ENCODE assay signal across 17 cellular contexts in the genomic region with DNA sequence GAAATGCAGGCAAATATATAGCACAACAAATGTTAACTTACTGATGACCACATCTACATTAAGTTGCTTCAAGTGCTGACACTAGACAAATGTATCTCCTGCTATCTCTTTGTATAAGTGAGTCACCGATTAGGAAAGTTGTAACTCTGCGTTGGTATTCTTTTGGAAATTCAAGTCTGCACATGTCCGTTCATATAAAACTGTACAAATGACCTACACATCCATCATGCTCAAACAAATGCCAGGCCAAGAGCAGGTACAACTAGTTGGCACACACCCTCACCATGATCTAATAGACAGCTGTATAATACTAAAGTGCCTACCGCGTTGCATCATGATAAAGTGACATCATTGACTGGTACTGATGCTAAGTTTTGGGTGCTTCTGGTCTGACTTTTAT.
DNase-seq lines count a peak whose midpoint lies in the region; ATAC-seq and TF ChIP-seq lines count a peak whose summit lies in the region.
"Had no signal": no experiment of that assay in that cellular context is flagged by ENCODE, and none has a peak within 500 bp of the region (broad histone marks: within the 10 kb centered on the region; RNA-seq: fewer than 3 reads in every experiment).

No MANE protein-coding gene starts in this region.

- H3K27me3 Mint-ChIP-seq in CD14-positive monocyte (ENCODE audit: low read depth in 3 of 3) = no peaks in the 10 kb centered on the region
- H3K27me3 Mint-ChIP-seq in naive thymus-derived CD8-positive, alpha-beta T cell = no peaks in the 10 kb centered on the region
- H3K27me3 Mint-ChIP-seq in activated T-helper 2 cell treated with anti-CD3 and anti-CD28 coated beads, Interferon-gamma antibody, Interleukin-2, Interleukin-4, amounts not matched to agents 10 μg/mL and 5 μg/mL and 100 μg/mL, durations not matched to agents 14 hours and 24 hours and 36 hours (ENCODE audit: low read depth) = no peaks in the 10 kb centered on the region
- H3K27me3 Mint-ChIP-seq: activated CD4-positive, alpha-beta T cell treated with anti-CD3 and anti-CD28 coated beads, Interleukin-2, amount 10 ng/mL, durations not matched to agents 7 days and 5 days had no signal

- H3K27ac ChIP-seq in left lung = peak overlapping the region; percentile 5 to 71
- H3K27ac ChIP-seq: BLaER1 had no signal

- TF ChIP-seq CTCF in CD14-positive monocyte (IDR thresholded peaks at IDR 0.05) (no peak), astrocyte of the spinal cord (IDR thresholded peaks at IDR 0.05; ENCODE audit: low read depth, low read length) (no peak), left lung (IDR thresholded peaks at IDR 0.05) (no peak)

- intact Hi-C loops in CD14-positive monocyte (cut with micrococcal nuclease) = loop anchor here in 1 of 2 donors (5.0 kb wide), 1 partner anchor 55 kb away; no protein-coding TSS in a partner anchor
- intact Hi-C loops in left lung (cut with DNase I) = no loop called here
- intact Hi-C loops in activated T-helper 2 cell treated with anti-CD3 and anti-CD28 coated beads, Interferon-gamma antibody, Interleukin-2, Interleukin-4, amounts not matched to agents 10 μg/mL and 5 μg/mL and 100 μg/mL, durations not matched to agents 14 hours and 24 hours and 36 hours (cut with micrococcal nuclease) = loop anchor here (10.0 kb wide), 1 partner anchor 642 kb away; no protein-coding TSS in a partner anchor

- no peak overlapping the region for H3K4me3 Mint-ChIP-seq in CD14-positive monocyte
- H3K4me3 Mint-ChIP-seq in naive thymus-derived CD8-positive, alpha-beta T cell = no peak overlapping the region
- no peak overlapping the region for H3K4me3 Mint-ChIP-seq in activated T-helper 2 cell treated with anti-CD3 and anti-CD28 coated beads, Interferon-gamma antibody, Interleukin-2, Interleukin-4, amounts not matched to agents 10 μg/mL and 5 μg/mL and 100 μg/mL, durations not matched to agents 14 hours and 24 hours and 36 hours (ENCODE audit: low read depth)
- H3K4me3 Mint-ChIP-seq: activated CD4-positive, alpha-beta T cell treated with anti-CD3 and anti-CD28 coated beads, Interleukin-2, amount 10 ng/mL, durations not matched to agents 7 days and 5 days; stimulated activated effector memory CD8-positive, alpha-beta T cell treated with anti-CD3 and anti-CD28 coated beads, Interleukin-12 subunit alpha, Interleukin-12 subunit beta, amount 100 ng/mL, for 72 hours; T-helper 2 cell treated with Interferon-gamma antibody and Interleukin-4, amounts not matched to agents 5 μg/mL and 100 μg/mL, for 36 hours had no signal

- no peaks in the 10 kb centered on the region for H3K9me3 ChIP-seq in left lung
- H3K9me3 ChIP-seq: BLaER1 had no signal

- peaks cover 20 to 22% of the 10 kb centered on the region in 2 donors for H3K36me3 Mint-ChIP-seq in CD14-positive monocyte
- H3K36me3 Mint-ChIP-seq in naive thymus-derived CD8-positive, alpha-beta T cell = peaks cover 18 to 47% (median 19%) of the 10 kb centered on the region in 3 donors
- peaks cover 26% of the 10 kb centered on the region for H3K36me3 Mint-ChIP-seq in activated T-helper 2 cell treated with anti-CD3 and anti-CD28 coated beads, Interferon-gamma antibody, Interleukin-2, Interleukin-4, amounts not matched to agents 10 μg/mL and 5 μg/mL and 100 μg/mL, durations not matched to agents 14 hours and 24 hours and 36 hours (ENCODE audit: low read depth)

- H3K4me1 Mint-ChIP-seq in CD14-positive monocyte = peaks cover 39% of the 10 kb centered on the region
- H3K4me1 Mint-ChIP-seq in naive thymus-derived CD8-positive, alpha-beta T cell = peaks cover 37 to 79% (median 71%) of the 10 kb centered on the region in 4 donors
- H3K4me1 Mint-ChIP-seq in activated T-helper 2 cell treated with anti-CD3 and anti-CD28 coated beads, Interferon-gamma antibody, Interleukin-2, Interleukin-4, amounts not matched to agents 10 μg/mL and 5 μg/mL and 100 μg/mL, durations not matched to agents 14 hours and 24 hours and 36 hours (ENCODE audit: low read depth) = peaks cover 28% of the 10 kb centered on the region

- H3K36me3 ChIP-seq in left lung = peaks cover 0 to 5% of the 10 kb centered on the region in 2 donors
- H3K36me3 ChIP-seq: BLaER1 had no signal

- POLR2A ChIA-PET in naive thymus-derived CD8-positive, alpha-beta T cell (lab: Charles Lee) = no interaction called here

- H3K9me3 Mint-ChIP-seq in CD14-positive monocyte = no peaks in the 10 kb centered on the region
- peaks cover 0 to 10% (median 0%) of the 10 kb centered on the region in 9 donors for H3K9me3 Mint-ChIP-seq in naive thymus-derived CD8-positive, alpha-beta T cell
- H3K9me3 Mint-ChIP-seq in activated T-helper 2 cell treated with anti-CD3 and anti-CD28 coated beads, Interferon-gamma antibody, Interleukin-2, Interleukin-4, amounts not matched to agents 10 μg/mL and 5 μg/mL and 100 μg/mL, durations not matched to agents 14 hours and 24 hours and 36 hours = peaks cover 9% of the 10 kb centered on the region
- H3K9me3 Mint-ChIP-seq: activated CD4-positive, alpha-beta T cell treated with anti-CD3 and anti-CD28 coated beads, Interleukin-2, amount 10 ng/mL, durations not matched to agents 7 days and 5 days; stimulated activated effector memory CD8-positive, alpha-beta T cell treated with anti-CD3 and anti-CD28 coated beads, Interleukin-12 subunit alpha, Interleukin-12 subunit beta, amount 100 ng/mL, for 72 hours; T-helper 2 cell treated with Interferon-gamma antibody and Interleukin-4, amounts not matched to agents 5 μg/mL and 100 μg/mL, for 36 hours had no signal

- in situ Hi-C loops in astrocyte of the spinal cord (cut with HindIII; ENCODE audit: low sequenced_read_pairs) = no loop called here

- H3K4me3 ChIP-seq in astrocyte of the spinal cord (ENCODE audit: low read depth, low read length) (no peak overlapping the region), left lung (no peak overlapping the region)
- H3K4me3 ChIP-seq: BLaER1 had no signal

- ATAC-seq in left lung (no peak), GM21423 (IDR thresholded peaks at IDR 0.05; ENCODE audit: unreplicated experiment) (no peak)
- ATAC-seq in naive thymus-derived CD8-positive, alpha-beta T cell = no peak

- peaks cover 13 to 83% of the 10 kb centered on the region in 2 donors for H3K4me1 ChIP-seq in left lung
- H3K4me1 ChIP-seq: BLaER1 had no signal

- H3K27ac Mint-ChIP-seq in CD14-positive monocyte = peak overlapping the region; percentile 11 to 90 (median 78)
- no peak overlapping the region for H3K27ac Mint-ChIP-seq in naive thymus-derived CD8-positive, alpha-beta T cell
- no peak overlapping the region for H3K27ac Mint-ChIP-seq in activated T-helper 2 cell treated with anti-CD3 and anti-CD28 coated beads, Interferon-gamma antibody, Interleukin-2, Interleukin-4, amounts not matched to agents 10 μg/mL and 5 μg/mL and 100 μg/mL, durations not matched to agents 14 hours and 24 hours and 36 hours
- H3K27ac Mint-ChIP-seq: activated CD4-positive, alpha-beta T cell treated with anti-CD3 and anti-CD28 coated beads, Interleukin-2, amount 10 ng/mL, durations not matched to agents 7 days and 5 days; stimulated activated effector memory CD8-positive, alpha-beta T cell treated with anti-CD3 and anti-CD28 coated beads, Interleukin-12 subunit alpha, Interleukin-12 subunit beta, amount 100 ng/mL, for 72 hours; T-helper 2 cell treated with Interferon-gamma antibody and Interleukin-4, amounts not matched to agents 5 μg/mL and 100 μg/mL, for 36 hours had no signal

- DNase-seq in CD14-positive monocyte (ENCODE audit: low spot score) = no peak
- peak; percentile 44 for DNase-seq in HS-5 (ENCODE audit: low read depth)
- DNase-seq in astrocyte of the spinal cord (ENCODE audit: low read depth, low spot score) = peak; percentile 45
- no peak for DNase-seq in left lung
- DNase-seq in AG20443 (ENCODE audit: low spot score) = no peak
- DNase-seq in naive thymus-derived CD8-positive, alpha-beta T cell = no peak
- DNase-seq in activated T-helper 2 cell treated with anti-CD3 and anti-CD28 coated beads, Interferon-gamma antibody, Interleukin-2, Interleukin-4, amounts not matched to agents 10 μg/mL and 5 μg/mL and 100 μg/mL, durations not matched to agents 14 hours and 24 hours and 36 hours (ENCODE audit: low spot score) = no peak
- DNase-seq: aorta, kidney glomerular epithelial cell, NCI-H1417 treated with DMSO at 0.1 percent for 48 hours, NCI-H526 treated with DMSO at 0.1 percent for 48 hours, retina had no signal

- no peaks in the 10 kb centered on the region for H3K27me3 ChIP-seq in left lung
- H3K27me3 ChIP-seq: BLaER1 had no signal

Comparison
In these comparisons a context has a peak if more than half of its experiments do, and no peak if none do; other contexts are left out.
1. DNase-seq: peak in HS-5 (single experiment) and astrocyte of the spinal cord (single experiment); none in CD14-positive monocyte (single experiment), left lung (0 of 2), AG20443 (single experiment), naive thymus-derived CD8-positive, alpha-beta T cell (0 of 10) and activated T-helper 2 cell treated with anti-CD3 and anti-CD28 coated beads, Interferon-gamma antibody, Interleukin-2, Interleukin-4, amounts not matched to agents 10 μg/mL and 5 μg/mL and 100 μg/mL, durations not matched to agents 14 hours and 24 hours and 36 hours (single experiment).
2. H3K27ac Mint-ChIP-seq: peak in CD14-positive monocyte (7 of 7); none in naive thymus-derived CD8-positive, alpha-beta T cell (0 of 10) and activated T-helper 2 cell treated with anti-CD3 and anti-CD28 coated beads, Interferon-gamma antibody, Interleukin-2, Interleukin-4, amounts not matched to agents 10 μg/mL and 5 μg/mL and 100 μg/mL, durations not matched to agents 14 hours and 24 hours and 36 hours (single experiment).